In genomic region chr2:221377597-221377996, GRCh38 we compare ENCODE assay signal across 25 cellular contexts.
"Had no signal": no experiment of that assay in that cellular context is flagged by ENCODE, and none has a peak within 500 bp of the region (broad histone marks: within the 10 kb centered on the region; RNA-seq: fewer than 3 reads in every experiment).

No MANE protein-coding gene starts in this region.

- H3K27me3 ChIP-seq: gastrocnemius medialis, left lung, neural progenitor cell, right atrium auricular region, testis had no signal

- H3K4me1 ChIP-seq: gastrocnemius medialis, left lung, parathyroid adenoma, right atrium auricular region, testis, tibial artery had no signal

- H2AFZ ChIP-seq: neural progenitor cell, parathyroid adenoma had no signal

- H3K27ac Mint-ChIP-seq: mesothelial cell of epicardium; natural killer cell treated with Interleukin-12 subunit alpha and Interleukin-12 subunit beta and Interleukin-15 and Interleukin-18, amount 100 ng/mL, for 72 hours; neural progenitor cell; progenitor cell of endocrine pancreas; type B pancreatic cell had no signal

- ATAC-seq: gastrocnemius medialis; left cardiac atrium; left lung; mucosa of descending colon; natural killer cell treated with Interleukin-12 subunit alpha and Interleukin-12 subunit beta and Interleukin-15 and Interleukin-18, amount 100 ng/mL, for 72 hours; sciatic nerve; stimulated activated naive CD8-positive, alpha-beta T cell treated with anti-CD3 and anti-CD28 coated beads, Interleukin-15, Interleukin-2, amounts not matched to agents 100 U/mL and 50 U/mL, for 24 hours had no signal

- H3K4me3 Mint-ChIP-seq: mesothelial cell of epicardium; naive B cell; natural killer cell treated with Interleukin-12 subunit alpha and Interleukin-12 subunit beta and Interleukin-15 and Interleukin-18, amount 100 ng/mL, for 72 hours; neural progenitor cell; type B pancreatic cell had no signal

- H3K4me3 ChIP-seq: dorsolateral prefrontal cortex, gastrocnemius medialis, left lung, mucosa of descending colon, neural progenitor cell, right atrium auricular region, smooth muscle cell, testis, tibial artery had no signal

- H3K9ac ChIP-seq: neural progenitor cell, parathyroid adenoma had no signal

- H3K9me3 ChIP-seq: gastrocnemius medialis, left lung, mucosa of descending colon, right atrium auricular region, testis, tibial artery had no signal

- H3K36me3 ChIP-seq: gastrocnemius medialis, left lung, neural progenitor cell, right atrium auricular region, tibial artery had no signal

- H3K4me2 ChIP-seq: neural progenitor cell, smooth muscle cell had no signal

- H3K27ac ChIP-seq: dorsolateral prefrontal cortex, gastrocnemius medialis, left lung, neural progenitor cell, parathyroid adenoma, right atrium auricular region, testis, tibial artery had no signal

- H3K36me3 Mint-ChIP-seq: mesothelial cell of epicardium; naive B cell; natural killer cell treated with Interleukin-12 subunit alpha and Interleukin-12 subunit beta and Interleukin-15 and Interleukin-18, amount 100 ng/mL, for 72 hours; neural progenitor cell; type B pancreatic cell had no signal

- H3K79me2 ChIP-seq: parathyroid adenoma had no signal

- H3K9me3 Mint-ChIP-seq: naive B cell; natural killer cell treated with Interleukin-12 subunit alpha and Interleukin-12 subunit beta and Interleukin-15 and Interleukin-18, amount 100 ng/mL, for 72 hours; neural progenitor cell had no signal

- H3K4me1 Mint-ChIP-seq: naive B cell had no signal

- DNase-seq: dorsolateral prefrontal cortex; effector CD4-positive, alpha-beta T cell; gastrocnemius medialis; left cardiac atrium; left lung; mesenchymal stem cell; mucosa of descending colon; naive B cell; stimulated activated CD4-positive, alpha-beta T cell treated with anti-CD3 and anti-CD28 coated beads, Interleukin-12 subunit alpha, Interleukin-12 subunit beta, amount 100 ng/mL, for 4 hours; stimulated activated CD4-positive, alpha-beta T cell treated with anti-CD3 and anti-CD28 coated beads, Interleukin-1b, Interleukin-23, amount 100 ng/mL, for 48 hours; stimulated activated CD4-positive, alpha-beta T cell treated with anti-CD3 and anti-CD28 coated beads, Interleukin-4, amount 100 ng/mL, for 1 hour; stimulated activated CD8-positive, alpha-beta memory T cell treated with anti-CD3 and anti-CD28 coated beads, Interleukin-4, amount 100 ng/mL, for 48 hours; stimulated activated naive CD8-positive, alpha-beta T cell treated with anti-CD3 and anti-CD28 coated beads, Interleukin-15, Interleukin-2, amounts not matched to agents 100 U/mL and 50 U/mL, for 24 hours; substantia nigra; testis; tibial artery had no signal
